In genomic region chr10:131180086-131180485, GRCh38 we compare ENCODE assay signal across 18 cellular contexts.
DNase-seq lines count a peak whose midpoint lies in the region; ATAC-seq and TF ChIP-seq lines count a peak whose summit lies in the region.
"Had no signal": no experiment of that assay in that cellular context is flagged by ENCODE, and none has a peak within 500 bp of the region (broad histone marks: within the 10 kb centered on the region; RNA-seq: fewer than 3 reads in every experiment).

No MANE protein-coding gene starts in this region.

- peak overlapping the region; percentile 82 for H3K4me2 ChIP-seq in BLaER1
- H3K4me2 ChIP-seq: GM23338 had no signal

- H3K27me3 ChIP-seq in BLaER1: no peaks in the 10 kb centered on the region
- no peaks in the 10 kb centered on the region for H3K27me3 ChIP-seq in endodermal cell (ENCODE audit: control insufficient read depth, insufficient read depth, low read length, poor library complexity, severe bottlenecking)

- 84 to 93% methylated on average over 6 to 9 of the region's 9 CpGs for WGBS in endodermal cell (ENCODE audit: insufficient coverage in 1 of 2, insufficient read length in 1 of 2), 2 experiments

- H3K27ac Mint-ChIP-seq in activated T-helper 2 cell treated with anti-CD3 and anti-CD28 coated beads, Interferon-gamma antibody, Interleukin-2, Interleukin-4, amounts not matched to agents 10 μg/mL and 5 μg/mL and 100 μg/mL, durations not matched to agents 14 hours and 24 hours and 36 hours: no peak overlapping the region
- H3K27ac Mint-ChIP-seq in endodermal cell (no peak overlapping the region), osteocyte (ENCODE audit: unreplicated experiment) (no peak overlapping the region)
- H3K27ac Mint-ChIP-seq: B cell; CD4-positive, alpha-beta memory T cell; GM23338; HFFc6 had no signal

- peak overlapping the region; percentile 38 for H3K9ac ChIP-seq in BLaER1
- no peak overlapping the region for H3K9ac ChIP-seq in endodermal cell (ENCODE audit: extremely low read depth, low read length, poor library complexity, severe bottlenecking)

- ATAC-seq in HG02610 (IDR thresholded peaks at IDR 0.05; ENCODE audit: unreplicated experiment): no peak
- no peak for ATAC-seq in HG03342 (IDR thresholded peaks at IDR 0.05; ENCODE audit: unreplicated experiment)
- no peak for ATAC-seq in GM21576 (IDR thresholded peaks at IDR 0.05; ENCODE audit: unreplicated experiment)
- ATAC-seq: GM23338, HCT116 had no signal

- H3K4me3 ChIP-seq in BLaER1 (peak overlapping the region; percentile 44; the same call in 1 of the 2 replicates), endodermal cell (ENCODE audit: low read length) (no peak overlapping the region)
- H3K4me3 ChIP-seq: GM23338 had no signal

- H3K4me1 ChIP-seq in BLaER1 (peaks cover 72% of the 10 kb centered on the region), endodermal cell (ENCODE audit: control insufficient read depth, insufficient read depth, low read length) (no peaks in the 10 kb centered on the region)

- intact Hi-C loops in activated T-helper 2 cell treated with anti-CD3 and anti-CD28 coated beads, Interferon-gamma antibody, Interleukin-2, Interleukin-4, amounts not matched to agents 10 μg/mL and 5 μg/mL and 100 μg/mL, durations not matched to agents 14 hours and 24 hours and 36 hours (cut with micrococcal nuclease): no loop called here

- TF ChIP-seq CTCF in endodermal cell (conservative IDR thresholded peaks at IDR 0.05) (no peak), osteocyte (IDR thresholded peaks at IDR 0.05) (no peak)

- H3K27me3 Mint-ChIP-seq in activated T-helper 2 cell treated with anti-CD3 and anti-CD28 coated beads, Interferon-gamma antibody, Interleukin-2, Interleukin-4, amounts not matched to agents 10 μg/mL and 5 μg/mL and 100 μg/mL, durations not matched to agents 14 hours and 24 hours and 36 hours (ENCODE audit: low read depth): no peaks in the 10 kb centered on the region
- no peaks in the 10 kb centered on the region for H3K27me3 Mint-ChIP-seq in endodermal cell (ENCODE audit: insufficient read depth)
- H3K27me3 Mint-ChIP-seq in osteocyte (ENCODE audit: unreplicated experiment): no peaks in the 10 kb centered on the region
- H3K27me3 Mint-ChIP-seq: B cell; CD4-positive, alpha-beta memory T cell had no signal

- H3K27ac ChIP-seq in BLaER1: peak overlapping the region; percentile 64
- H3K27ac ChIP-seq in endodermal cell (ENCODE audit: low read depth, low read length): no peak overlapping the region
- H3K27ac ChIP-seq: C4-2B had no signal

- H3K36me3 ChIP-seq in BLaER1 (peaks cover 15% of the 10 kb centered on the region), endodermal cell (ENCODE audit: control insufficient read depth, insufficient read depth, low read length) (no peaks in the 10 kb centered on the region)

- no peaks in the 10 kb centered on the region for H3K36me3 Mint-ChIP-seq in activated T-helper 2 cell treated with anti-CD3 and anti-CD28 coated beads, Interferon-gamma antibody, Interleukin-2, Interleukin-4, amounts not matched to agents 10 μg/mL and 5 μg/mL and 100 μg/mL, durations not matched to agents 14 hours and 24 hours and 36 hours (ENCODE audit: low read depth)
- no peaks in the 10 kb centered on the region for H3K36me3 Mint-ChIP-seq in endodermal cell (ENCODE audit: low read depth)
- H3K36me3 Mint-ChIP-seq in osteocyte (ENCODE audit: unreplicated experiment): no peaks in the 10 kb centered on the region
- H3K36me3 Mint-ChIP-seq: CD4-positive, alpha-beta memory T cell had no signal

- no peaks in the 10 kb centered on the region for H3K4me1 Mint-ChIP-seq in activated T-helper 2 cell treated with anti-CD3 and anti-CD28 coated beads, Interferon-gamma antibody, Interleukin-2, Interleukin-4, amounts not matched to agents 10 μg/mL and 5 μg/mL and 100 μg/mL, durations not matched to agents 14 hours and 24 hours and 36 hours (ENCODE audit: low read depth)
- no peaks in the 10 kb centered on the region for H3K4me1 Mint-ChIP-seq in endodermal cell
- no peaks in the 10 kb centered on the region for H3K4me1 Mint-ChIP-seq in osteocyte (ENCODE audit: unreplicated experiment)
- H3K4me1 Mint-ChIP-seq: B cell; CD4-positive, alpha-beta memory T cell; GM23338 had no signal

- H3K9me3 ChIP-seq in BLaER1: peaks cover 4% of the 10 kb centered on the region; the same call in 1 of the 2 replicates
- no peaks in the 10 kb centered on the region for H3K9me3 ChIP-seq in endodermal cell (ENCODE audit: control insufficient read depth, low read length)

- no peaks in the 10 kb centered on the region for H4K20me1 ChIP-seq in BLaER1

- DNase-seq in activated T-helper 2 cell treated with anti-CD3 and anti-CD28 coated beads, Interferon-gamma antibody, Interleukin-2, Interleukin-4, amounts not matched to agents 10 μg/mL and 5 μg/mL and 100 μg/mL, durations not matched to agents 14 hours and 24 hours and 36 hours (ENCODE audit: low spot score): peak; percentile 1
- peak; percentile 29 for DNase-seq in endodermal cell
- DNase-seq in osteocyte (ENCODE audit: extremely low spot score, unreplicated experiment): peak; percentile 56
- no peak for DNase-seq in activated CD4-positive, CD25-positive, alpha-beta regulatory T cell treated with anti-CD3 and anti-CD28 coated beads, Interleukin-2, amount 50 U/mL, for 72 hours
- DNase-seq: CD4-positive, alpha-beta memory T cell; DMS153; DMS79; GDM1; H7; HFFc6 had no signal

- no peak overlapping the region for H3K4me3 Mint-ChIP-seq in activated T-helper 2 cell treated with anti-CD3 and anti-CD28 coated beads, Interferon-gamma antibody, Interleukin-2, Interleukin-4, amounts not matched to agents 10 μg/mL and 5 μg/mL and 100 μg/mL, durations not matched to agents 14 hours and 24 hours and 36 hours (ENCODE audit: low read depth)
- no peak overlapping the region for H3K4me3 Mint-ChIP-seq in endodermal cell
- H3K4me3 Mint-ChIP-seq in osteocyte (ENCODE audit: unreplicated experiment): no peak overlapping the region
- H3K4me3 Mint-ChIP-seq: B cell; CD4-positive, alpha-beta memory T cell; GM23338; HFFc6 had no signal

- no peaks in the 10 kb centered on the region for H3K9me3 Mint-ChIP-seq in activated T-helper 2 cell treated with anti-CD3 and anti-CD28 coated beads, Interferon-gamma antibody, Interleukin-2, Interleukin-4, amounts not matched to agents 10 μg/mL and 5 μg/mL and 100 μg/mL, durations not matched to agents 14 hours and 24 hours and 36 hours
- H3K9me3 Mint-ChIP-seq in endodermal cell (no peaks in the 10 kb centered on the region), osteocyte (ENCODE audit: unreplicated experiment) (peaks cover 32% of the 10 kb centered on the region)
